33 cellular contexts compared by ENCODE assay signal in the genomic region with DNA sequence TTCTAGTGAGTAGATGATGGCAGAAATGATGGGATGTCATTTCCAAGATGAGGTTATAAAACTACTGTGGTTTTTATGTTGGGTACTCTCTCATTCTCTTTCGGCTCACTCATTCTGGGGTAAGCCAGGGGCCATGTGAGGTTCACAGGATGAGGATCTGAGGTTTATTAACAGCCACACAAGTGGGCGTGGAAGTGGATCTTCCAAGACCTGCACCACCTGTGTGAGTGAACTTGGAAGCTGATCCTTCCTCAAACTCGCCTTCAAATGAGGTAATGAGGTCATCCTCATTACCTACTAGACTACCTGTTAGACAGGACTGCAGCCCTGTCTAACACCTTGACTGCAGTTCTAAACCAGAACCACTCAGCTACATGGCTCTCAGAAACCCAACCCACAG. TPM values are rescaled to one million over a fixed set of nuclear protein-coding genes. Genes with fewer than 3 reads are reported as not detected.
A peak's percentile ranks its signal among the peaks of the same experiment; 100 is the strongest.
DNase-seq lines count a peak whose midpoint lies in the region; ATAC-seq, FAIRE-seq and TF ChIP-seq lines count a peak whose summit lies in the region.
"Had no signal": no experiment of that assay in that cellular context is flagged by ENCODE, and none has a peak within 500 bp of the region (broad histone marks: within the 10 kb centered on the region; RNA-seq: fewer than 3 reads in every experiment).

No MANE protein-coding gene starts in this region.

- no peak overlapping the region for H3K4me3 ChIP-seq in GM12878
- H3K4me3 ChIP-seq: adrenal gland, GM23248, heart right ventricle, left ventricle myocardium inferior, right atrium auricular region, spleen, upper lobe of left lung had no signal

- SMC1A ChIA-PET in GM12878 (lab: Charles Lee; ENCODE audit: uncharacterized antibody, unreplicated experiment) = interaction anchor here (0.6 to 1.5 kb wide), 7 partner anchors 14 to 1524 kb away, joined by 3 to 4 read pairs (median 3); no protein-coding TSS in a partner anchor

- peaks cover 2% of the 10 kb centered on the region for H3K36me3 Mint-ChIP-seq in activated CD4-positive, alpha-beta memory T cell treated with anti-CD3 and anti-CD28 coated beads for 36 hours
- peaks cover 4% of the 10 kb centered on the region for H3K36me3 Mint-ChIP-seq in activated CD4-positive, alpha-beta memory T cell treated with anti-CD3 and anti-CD28 coated beads, Interleukin-2, amount 10 ng/mL, durations not matched to agents 7 days and 5 days (ENCODE audit: low read depth)
- peaks cover 7% of the 10 kb centered on the region for H3K36me3 Mint-ChIP-seq in activated CD8-positive, alpha-beta T cell treated with anti-CD3 and anti-CD28 coated beads for 36 hours (ENCODE audit: low read depth)
- H3K36me3 Mint-ChIP-seq in stimulated activated effector memory CD8-positive, alpha-beta T cell treated with anti-CD3 and anti-CD28 coated beads, Interleukin-12 subunit alpha, Interleukin-12 subunit beta, amount 100 ng/mL, for 72 hours = no peaks in the 10 kb centered on the region
- H3K36me3 Mint-ChIP-seq: brain; CD4-positive, CD25-positive, alpha-beta regulatory T cell; IgD-negative memory B cell had no signal

- no peaks in the 10 kb centered on the region for H3K36me3 ChIP-seq in GM12878 (ENCODE audit: control insufficient read depth in 2 of 2, insufficient read depth in 2 of 2, low read length in 1 of 2)
- H3K36me3 ChIP-seq: adrenal gland, heart right ventricle, left ventricle myocardium inferior, right atrium auricular region, spleen, upper lobe of left lung had no signal

- FAIRE-seq in GM12878 (lab: Jason Lieb, UNC) = no peak
- FAIRE-seq: A204.1, D721Med, endometrium, frontal cortex, keratinocyte, TTC549 had no signal

- H3K4me1 Mint-ChIP-seq in activated CD4-positive, alpha-beta memory T cell treated with anti-CD3 and anti-CD28 coated beads for 36 hours (ENCODE audit: low read depth) = peaks cover 59% of the 10 kb centered on the region
- peaks cover 22% of the 10 kb centered on the region for H3K4me1 Mint-ChIP-seq in activated CD4-positive, alpha-beta memory T cell treated with anti-CD3 and anti-CD28 coated beads, Interleukin-2, amount 10 ng/mL, durations not matched to agents 7 days and 5 days
- peaks cover 69% of the 10 kb centered on the region for H3K4me1 Mint-ChIP-seq in activated CD8-positive, alpha-beta T cell treated with anti-CD3 and anti-CD28 coated beads for 36 hours (ENCODE audit: low read depth)
- peaks cover 37% of the 10 kb centered on the region for H3K4me1 Mint-ChIP-seq in stimulated activated effector memory CD8-positive, alpha-beta T cell treated with anti-CD3 and anti-CD28 coated beads, Interleukin-12 subunit alpha, Interleukin-12 subunit beta, amount 100 ng/mL, for 72 hours

- no peak for TF ChIP-seq RAD21 in GM12878 (IDR thresholded peaks at IDR 0.05; ENCODE audit: insufficient read depth, low read depth, low read length)

- no peaks in the 10 kb centered on the region for H3K9me3 Mint-ChIP-seq in activated CD4-positive, alpha-beta memory T cell treated with anti-CD3 and anti-CD28 coated beads for 36 hours
- H3K9me3 Mint-ChIP-seq in activated CD4-positive, alpha-beta memory T cell treated with anti-CD3 and anti-CD28 coated beads, Interleukin-2, amount 10 ng/mL, durations not matched to agents 7 days and 5 days = no peaks in the 10 kb centered on the region
- no peaks in the 10 kb centered on the region for H3K9me3 Mint-ChIP-seq in activated CD8-positive, alpha-beta T cell treated with anti-CD3 and anti-CD28 coated beads for 36 hours
- H3K9me3 Mint-ChIP-seq in stimulated activated effector memory CD8-positive, alpha-beta T cell treated with anti-CD3 and anti-CD28 coated beads, Interleukin-12 subunit alpha, Interleukin-12 subunit beta, amount 100 ng/mL, for 72 hours = no peaks in the 10 kb centered on the region
- H3K9me3 Mint-ChIP-seq: brain; CD4-positive, CD25-positive, alpha-beta regulatory T cell; IgD-negative memory B cell; T-helper 1 cell treated with Interleukin-12 subunit alpha and Interleukin-12 subunit beta and Interleukin-4 antibody, amounts not matched to agents 30 μg/mL and 1 μg/mL, for 36 hours had no signal

- RAD21 ChIA-PET in GM12878 (lab: Charles Lee; ENCODE audit: unreplicated experiment) = no interaction called here

- no peaks in the 10 kb centered on the region for H3K27me3 Mint-ChIP-seq in activated CD4-positive, alpha-beta memory T cell treated with anti-CD3 and anti-CD28 coated beads for 36 hours
- peaks cover 9% of the 10 kb centered on the region for H3K27me3 Mint-ChIP-seq in activated CD4-positive, alpha-beta memory T cell treated with anti-CD3 and anti-CD28 coated beads, Interleukin-2, amount 10 ng/mL, durations not matched to agents 7 days and 5 days
- no peaks in the 10 kb centered on the region for H3K27me3 Mint-ChIP-seq in activated CD8-positive, alpha-beta T cell treated with anti-CD3 and anti-CD28 coated beads for 36 hours
- H3K27me3 Mint-ChIP-seq: CD4-positive, CD25-positive, alpha-beta regulatory T cell; IgD-negative memory B cell had no signal

- H3K27ac ChIP-seq in GM12878 (ENCODE audit: control insufficient read depth, insufficient read depth) = no peak overlapping the region
- H3K27ac ChIP-seq: adrenal gland, GM23248, heart right ventricle, left ventricle myocardium inferior, right atrium auricular region, upper lobe of left lung had no signal

- WGBS in GM12878 (ENCODE audit: insufficient coverage, insufficient replicate concordance, low lambda C conversion rate, missing lambda C conversion rate) = 74% methylated on average over 3 of the region's 3 CpGs

- BruUV-seq in GM12878 (replicated peaks; lab: Mats Ljungman, UMichigan) = no TSS peak

- H3K4me3 Mint-ChIP-seq in activated CD4-positive, alpha-beta memory T cell treated with anti-CD3 and anti-CD28 coated beads for 36 hours = no peak overlapping the region
- no peak overlapping the region for H3K4me3 Mint-ChIP-seq in activated CD4-positive, alpha-beta memory T cell treated with anti-CD3 and anti-CD28 coated beads, Interleukin-2, amount 10 ng/mL, durations not matched to agents 7 days and 5 days
- no peak overlapping the region for H3K4me3 Mint-ChIP-seq in activated CD8-positive, alpha-beta T cell treated with anti-CD3 and anti-CD28 coated beads for 36 hours
- no peak overlapping the region for H3K4me3 Mint-ChIP-seq in stimulated activated effector memory CD8-positive, alpha-beta T cell treated with anti-CD3 and anti-CD28 coated beads, Interleukin-12 subunit alpha, Interleukin-12 subunit beta, amount 100 ng/mL, for 72 hours
- H3K4me3 Mint-ChIP-seq: brain; CD4-positive, CD25-positive, alpha-beta regulatory T cell; IgD-negative memory B cell; T-helper 1 cell treated with Interleukin-12 subunit alpha and Interleukin-12 subunit beta and Interleukin-4 antibody, amounts not matched to agents 30 μg/mL and 1 μg/mL, for 36 hours had no signal

- in situ Hi-C loops in GM12878 (cut with MboI) = no loop called here

- H3K9me3 ChIP-seq in GM12878 (replicated peaks; ENCODE audit: control insufficient read depth, insufficient read depth, low read length) = no peaks in the 10 kb centered on the region
- H3K9me3 ChIP-seq: adrenal gland, heart right ventricle, left ventricle myocardium inferior, right atrium auricular region, spleen, upper lobe of left lung had no signal

- H3K27me3 ChIP-seq in GM12878 (replicated peaks in 1 of 2; ENCODE audit: control insufficient read depth in 2 of 2, insufficient read depth in 2 of 2, low read length in 1 of 2) = 0 out of 4 replicates have a peak, but pooled peaks cover 0 to 4% of the 10 kb centered on the region in 2 experiments
- H3K27me3 ChIP-seq: adrenal gland, right atrium auricular region, spleen, upper lobe of left lung had no signal

- intact Hi-C loops in activated CD4-positive, alpha-beta memory T cell treated with anti-CD3 and anti-CD28 coated beads for 36 hours (cut with micrococcal nuclease) = no loop called here
- intact Hi-C loops in activated CD8-positive, alpha-beta T cell treated with anti-CD3 and anti-CD28 coated beads for 36 hours (cut with micrococcal nuclease) = no loop called here
- intact Hi-C loops in GM12878 (cut with micrococcal nuclease; ENCODE audit: unreplicated experiment) = no loop called here

- H3K79me2 ChIP-seq in GM12878 (ENCODE audit: control insufficient read depth, insufficient read depth, low read length) = no peaks in the 10 kb centered on the region

- POLR2A ChIA-PET in activated CD4-positive, alpha-beta memory T cell treated with anti-CD3 and anti-CD28 coated beads for 36 hours (lab: Charles Lee) = interaction anchor here (0.9 to 1.2 kb wide), 2 partner anchors 14 to 33 kb away, joined by 3 read pairs; no protein-coding TSS in a partner anchor
- POLR2A ChIA-PET in activated CD4-positive, alpha-beta memory T cell treated with anti-CD3 and anti-CD28 coated beads, Interleukin-2, amount 10 ng/mL, durations not matched to agents 7 days and 5 days (lab: Charles Lee) = no interaction called here
- POLR2A ChIA-PET in activated CD8-positive, alpha-beta T cell treated with anti-CD3 and anti-CD28 coated beads for 36 hours (lab: Charles Lee) = interaction anchor here (1.2 to 27.1 kb wide), 5 partner anchors 10 to 52 kb away, joined by 3 to 766 read pairs (median 14); partner anchors contain the start of gene TAGAP
- POLR2A ChIA-PET in GM12878 (lab: Charles Lee) = interaction anchor here (1.1 to 2.0 kb wide), 2 partner anchors 9 to 16 kb away, joined by 4 to 9 read pairs; no protein-coding TSS in a partner anchor

- peak overlapping the region; percentile 64 for H3K27ac Mint-ChIP-seq in activated CD4-positive, alpha-beta memory T cell treated with anti-CD3 and anti-CD28 coated beads for 36 hours
- no peak overlapping the region for H3K27ac Mint-ChIP-seq in activated CD4-positive, alpha-beta memory T cell treated with anti-CD3 and anti-CD28 coated beads, Interleukin-2, amount 10 ng/mL, durations not matched to agents 7 days and 5 days
- peak overlapping the region; percentile 83 for H3K27ac Mint-ChIP-seq in activated CD8-positive, alpha-beta T cell treated with anti-CD3 and anti-CD28 coated beads for 36 hours
- no peak overlapping the region for H3K27ac Mint-ChIP-seq in stimulated activated effector memory CD8-positive, alpha-beta T cell treated with anti-CD3 and anti-CD28 coated beads, Interleukin-12 subunit alpha, Interleukin-12 subunit beta, amount 100 ng/mL, for 72 hours
- H3K27ac Mint-ChIP-seq: IgD-negative memory B cell; T-helper 1 cell treated with Interleukin-12 subunit alpha and Interleukin-12 subunit beta and Interleukin-4 antibody, amounts not matched to agents 30 μg/mL and 1 μg/mL, for 36 hours had no signal

- peaks cover 6% of the 10 kb centered on the region for H3K4me1 ChIP-seq in GM12878 (ENCODE audit: control insufficient read depth, insufficient read depth, low read length)
- H3K4me1 ChIP-seq: adrenal gland, left ventricle myocardium inferior, right atrium auricular region, upper lobe of left lung had no signal

- H3K4me2 ChIP-seq in GM12878 (ENCODE audit: control insufficient read depth, insufficient read depth) = no peak overlapping the region

- H2AFZ ChIP-seq in GM12878 (ENCODE audit: control insufficient read depth, low read depth, low read length) = no peak overlapping the region
- H2AFZ ChIP-seq: GM23248 had no signal

- no peak for TF ChIP-seq POLR2A in GM12878 (IDR thresholded peaks at IDR 0.05; ENCODE audit: low read depth, low read length)

- H3K9ac ChIP-seq in GM12878 (ENCODE audit: control insufficient read depth, insufficient read depth, low read length) = no peak overlapping the region
- H3K9ac ChIP-seq: GM23248 had no signal

- no peaks in the 10 kb centered on the region for H4K20me1 ChIP-seq in GM12878 (ENCODE audit: control insufficient read depth, insufficient read depth)

- DNase-seq in activated CD4-positive, alpha-beta memory T cell treated with anti-CD3 and anti-CD28 coated beads for 36 hours = peak; percentile 67
- DNase-seq in activated CD4-positive, alpha-beta memory T cell treated with anti-CD3 and anti-CD28 coated beads, Interleukin-2, amount 10 ng/mL, durations not matched to agents 7 days and 5 days = no peak
- peak; percentile 67 for DNase-seq in activated CD8-positive, alpha-beta T cell treated with anti-CD3 and anti-CD28 coated beads for 36 hours
- DNase-seq in GM12878 (ENCODE audit: low read depth, low spot score) = no peak
- no peak for DNase-seq in stimulated activated effector memory CD8-positive, alpha-beta T cell treated with anti-CD3 and anti-CD28 coated beads, Interleukin-12 subunit alpha, Interleukin-12 subunit beta, amount 100 ng/mL, for 72 hours (ENCODE audit: low spot score in 2 of 2)
- DNase-seq in NCI-H1694 (lab: John Stamatoyannopoulos, UW) = no peak
- DNase-seq: activated effector memory CD4-positive, alpha-beta T cell treated with anti-CD3 and anti-CD28 coated beads, Interleukin-2, amount 50 U/mL, for 16 hours; AML-193; CD4-positive, CD25-positive, alpha-beta regulatory T cell; cerebellar nuclear complex; GM23248; heart right ventricle; left ventricle myocardium inferior; NCI-H1048; NCI-H748 treated with DMSO at 0.1 percent for 48 hours; posterior cingulate gyrus; spleen; upper lobe of left lung had no signal

- peak; percentile 27 for ATAC-seq in activated CD8-positive, alpha-beta T cell treated with anti-CD3 and anti-CD28 coated beads for 36 hours
- ATAC-seq in GM12878 (no peak), HG02884 (IDR thresholded peaks at IDR 0.05; ENCODE audit: unreplicated experiment) (no peak), HG03469 (IDR thresholded peaks at IDR 0.05; ENCODE audit: unreplicated experiment) (no peak)
- ATAC-seq in stimulated activated effector memory CD8-positive, alpha-beta T cell treated with anti-CD3 and anti-CD28 coated beads, Interleukin-12 subunit alpha, Interleukin-12 subunit beta, amount 100 ng/mL, for 72 hours = peak; percentile 81
- ATAC-seq: heart right ventricle, Right ventricle myocardium inferior, SK-N-SH treated with all-trans-retinoic acid at 6 μM for 48 hours had no signal

- CTCF ChIA-PET in activated CD4-positive, alpha-beta memory T cell treated with anti-CD3 and anti-CD28 coated beads for 36 hours (lab: Charles Lee) = interaction anchor here (0.9 to 3.2 kb wide), 4 partner anchors 14 to 81 kb away, joined by 3 to 12 read pairs (median 4); no protein-coding TSS in a partner anchor
- CTCF ChIA-PET in activated CD4-positive, alpha-beta memory T cell treated with anti-CD3 and anti-CD28 coated beads, Interleukin-2, amount 10 ng/mL, durations not matched to agents 7 days and 5 days (lab: Charles Lee) = interaction anchor here (1.9 to 2.2 kb wide), 2 partner anchors 15 to 20 kb away, joined by 6 to 7 read pairs; no protein-coding TSS in a partner anchor
- CTCF ChIA-PET in activated CD8-positive, alpha-beta T cell treated with anti-CD3 and anti-CD28 coated beads for 36 hours (lab: Charles Lee) = interaction anchor here (1.2 to 2.9 kb wide), 3 partner anchors 15 to 37 kb away, joined by 4 to 13 read pairs (median 5); no protein-coding TSS in a partner anchor
- CTCF ChIA-PET in GM12878 (lab: Yijun Ruan, JAX) = interaction anchor here (0.8 to 1.3 kb wide), 2 partner anchors 14 to 81 kb away, joined by 3 read pairs; no protein-coding TSS in a partner anchor

- no peak for TF ChIP-seq CTCF in activated CD8-positive, alpha-beta T cell treated with anti-CD3 and anti-CD28 coated beads for 36 hours (IDR thresholded peaks at IDR 0.05)
- TF ChIP-seq CTCF in GM12878 (IDR thresholded peaks at IDR 0.05 in 2 of 3, conservative IDR thresholded peaks at IDR 0.05 in 1 of 3; ENCODE audit: control insufficient read depth in 2 of 3, extremely low read depth in 1 of 3, insufficient read depth in 1 of 3, low read depth in 3 of 3, low read length in 3 of 3) = no peak

- TF ChIP-seq EP300 in GM12878 (IDR thresholded peaks at IDR 0.05; ENCODE audit: borderline replicate concordance in 1 of 2, control insufficient read depth in 1 of 2, low read depth in 2 of 2, low read length in 2 of 2) = no peak

RNA-seq across cellular contexts. Expression of gene TAGAP, which starts 45.1 kb away (rescaled TPM):
- total RNA-seq in activated CD4-positive, alpha-beta memory T cell treated with anti-CD3 and anti-CD28 coated beads for 36 hours = 10 to 100 TPM; 40.1 to 41.6 TPM
- total RNA-seq in activated CD4-positive, alpha-beta memory T cell treated with anti-CD3 and anti-CD28 coated beads, Interleukin-2, amount 10 ng/mL, durations not matched to agents 7 days and 5 days = 10 to 100 TPM; 52.0 to 53.2 TPM
- 100 to 1,000 TPM; 112 to 113 TPM for total RNA-seq in activated CD8-positive, alpha-beta T cell treated with anti-CD3 and anti-CD28 coated beads for 36 hours
- 12.4 and 13.6 TPM in 2 replicates for total RNA-seq in GM12878 (2013; cell fraction: nucleolus; rRNA removed)
- total RNA-seq in GM12878 (2014; rRNA removed) = 27.4 and 30.8 TPM in 2 replicates
- total RNA-seq in GM12878 (2014; rRNA removed; fragmentation: Illumina TruSeq; extraction: Trizol) = 22.7 and 25.2 TPM in 2 replicates
- total RNA-seq in GM12878 (2021) = 27.2 and 28.8 TPM in 2 replicates
- 1.7 TPM for polyA plus RNA-seq in GM12878 (2011; ENCODE audit: low read depth)
- 12.8 and 15.1 TPM in 2 replicates for polyA plus RNA-seq in GM12878 (2011; rRNA removed)
- 12.5 and 13.0 TPM in 2 replicates for polyA plus RNA-seq in GM12878 (2011; cell fraction: cytosol; rRNA removed)
- 23.6 and 25.2 TPM in 2 replicates for polyA plus RNA-seq in GM12878 (2011; cell fraction: nucleus; rRNA removed)
- 1.5 and 3.0 TPM in 2 replicates for polyA plus RNA-seq in GM12878 (2012)
- 25.5 and 36.9 TPM in 2 replicates for polyA plus RNA-seq in GM12878 (2014; fragmentation: Illumina TruSeq; extraction: Trizol)
- 1 to 10 TPM; 5.3 to 5.4 TPM for polyA plus RNA-seq in GM12878 (2014; fragmentation: Nextera tagmentation; extraction: Ambion mirVana)
- polyA plus RNA-seq in GM12878 (2014; rRNA removed) = 20.0 and 23.1 TPM in 2 replicates
- 10 to 100 TPM in 1 of 2 experiments, 1 to 10 TPM in 1; 9.5 to 11.2 TPM for polyA plus RNA-seq in GM12878 (2016; fragmentation: Nextera tagmentation; extraction: Ambion mirVana)
- polyA minus RNA-seq in GM12878 (2011; rRNA and poly(A)+ RNA removed) = 32.5 and 38.9 TPM in 2 replicates
- polyA minus RNA-seq in GM12878 (2011; cell fraction: cytosol; rRNA and poly(A)+ RNA removed) = 11.0 and 12.5 TPM in 2 replicates
- 24.4 and 26.3 TPM in 2 replicates for polyA minus RNA-seq in GM12878 (2011; cell fraction: nucleus; rRNA and poly(A)+ RNA removed)
- total RNA-seq: GM23248 had no signal
- polyA plus RNA-seq: GM23248 had no signal

Comparison
In these comparisons a context has a peak if more than half of its experiments do, and no peak if none do; other contexts are left out.
1. DNase-seq: peak in activated CD4-positive, alpha-beta memory T cell treated with anti-CD3 and anti-CD28 coated beads for 36 hours (single experiment) and activated CD8-positive, alpha-beta T cell treated with anti-CD3 and anti-CD28 coated beads for 36 hours (single experiment); none in activated CD4-positive, alpha-beta memory T cell treated with anti-CD3 and anti-CD28 coated beads, Interleukin-2, amount 10 ng/mL, durations not matched to agents 7 days and 5 days (single experiment), GM12878 (single experiment), stimulated activated effector memory CD8-positive, alpha-beta T cell treated with anti-CD3 and anti-CD28 coated beads, Interleukin-12 subunit alpha, Interleukin-12 subunit beta, amount 100 ng/mL, for 72 hours (0 of 2) and NCI-H1694 (single experiment).
2. H3K27ac Mint-ChIP-seq: peak in activated CD4-positive, alpha-beta memory T cell treated with anti-CD3 and anti-CD28 coated beads for 36 hours (single experiment) and activated CD8-positive, alpha-beta T cell treated with anti-CD3 and anti-CD28 coated beads for 36 hours (single experiment); none in activated CD4-positive, alpha-beta memory T cell treated with anti-CD3 and anti-CD28 coated beads, Interleukin-2, amount 10 ng/mL, durations not matched to agents 7 days and 5 days (single experiment) and stimulated activated effector memory CD8-positive, alpha-beta T cell treated with anti-CD3 and anti-CD28 coated beads, Interleukin-12 subunit alpha, Interleukin-12 subunit beta, amount 100 ng/mL, for 72 hours (single experiment).
3. ATAC-seq: peak in activated CD8-positive, alpha-beta T cell treated with anti-CD3 and anti-CD28 coated beads for 36 hours (single experiment) and stimulated activated effector memory CD8-positive, alpha-beta T cell treated with anti-CD3 and anti-CD28 coated beads, Interleukin-12 subunit alpha, Interleukin-12 subunit beta, amount 100 ng/mL, for 72 hours (single experiment); none in GM12878 (single experiment), HG02884 (single experiment) and HG03469 (single experiment).